ENCODE assay signal across 18 cellular contexts in genomic region chr2:234955971-234956509, GRCh38. TPM values are rescaled to one million over a fixed set of nuclear protein-coding genes. Genes with fewer than 3 reads are reported as not detected.
DNase-seq lines count a peak whose midpoint lies in the region; ATAC-seq and TF ChIP-seq lines count a peak whose summit lies in the region.
"Had no signal": no experiment of that assay in that cellular context is flagged by ENCODE, and none has a peak within 500 bp of the region (broad histone marks: within the 10 kb centered on the region; RNA-seq: fewer than 3 reads in every experiment).

No MANE protein-coding gene starts in this region.

- H3K4ac ChIP-seq in mesendoderm (ENCODE audit: low read depth, low read length) = peak overlapping the region; percentile 18

- H3K23ac ChIP-seq in mesendoderm (ENCODE audit: low read length) = no peak overlapping the region

- no peak overlapping the region for H3K18ac ChIP-seq in mesendoderm (ENCODE audit: low read length)

- H4K8ac ChIP-seq in mesendoderm (ENCODE audit: low read depth, low read length) = no peak overlapping the region

- no peak overlapping the region for H3K4me2 ChIP-seq in mesendoderm (ENCODE audit: low read length)

- H3K27ac ChIP-seq in cardiac muscle cell (peak overlapping the region; percentile 35), heart right ventricle (peak overlapping the region in 1 of 10 donors; percentile 89), WERI-Rb-1 (peak overlapping the region; percentile 95), mesendoderm (ENCODE audit: low read depth, low read length) (no peak overlapping the region), transverse colon (peak overlapping the region in 3 of 4 donors; percentile 26 to 91 (median 86))

- no peak for TF ChIP-seq EP300 in transverse colon (IDR thresholded peaks at IDR 0.05; ENCODE audit: low read depth)

- DNase-seq in cardiac muscle cell (ENCODE audit: low read depth in 1 of 2, low spot score in 1 of 2) (no peak), heart right ventricle (no peak), WERI-Rb-1 (no peak), mesendoderm (peak; percentile 72), transverse colon (no peak), DMS79 treated with DMSO at 0.1 percent for 48 hours (lab: John Stamatoyannopoulos, UW) (no peak)
- DNase-seq: ACHN; activated CD4-positive, alpha-beta T cell treated with anti-CD3 and anti-CD28 coated beads, Interleukin-2, amount 50 U/mL, for 4 hours; activated naive CD8-positive, alpha-beta T cell treated with anti-CD3 and anti-CD28 coated beads, Interleukin-2, amount 10 ng/mL, durations not matched to agents 7 days and 5 days; activated T-cell treated with anti-CD3 and anti-CD28 coated beads, Interleukin-2, amount 50 U/mL, for 1 hour; cerebellar nuclear complex; foreskin fibroblast; Karpas-422; NCI-H446 treated with DMSO at 0.1 percent for 48 hours; stimulated activated naive CD4-positive, alpha-beta T cell had no signal

- H3K36me3 ChIP-seq in cardiac muscle cell (no peaks in the 10 kb centered on the region), heart right ventricle (no peaks in the 10 kb centered on the region), WERI-Rb-1 (peaks cover 51% of the 10 kb centered on the region), mesendoderm (ENCODE audit: control insufficient read depth, insufficient read depth, low read length) (no peaks in the 10 kb centered on the region), transverse colon (no peaks in the 10 kb centered on the region)
- H3K36me3 ChIP-seq: prostate gland had no signal

- no peak overlapping the region for H2BK15ac ChIP-seq in mesendoderm (replicated peaks; ENCODE audit: low read depth)

- no peak overlapping the region for H3K4me3 ChIP-seq in cardiac muscle cell
- no peak overlapping the region for H3K4me3 ChIP-seq in heart right ventricle
- H3K4me3 ChIP-seq in WERI-Rb-1 (ENCODE audit: low read depth, low read length) = no peak overlapping the region
- H3K4me3 ChIP-seq in mesendoderm (ENCODE audit: low read length) = no peak overlapping the region
- no peak overlapping the region for H3K4me3 ChIP-seq in transverse colon
- H3K4me3 ChIP-seq: prostate gland had no signal

- intact Hi-C loops in heart right ventricle (cut with DNase I) (loop anchor here in 6 of 10 donors (2.0 to 10.0 kb wide), 4 partner anchors 25 to 99 kb away; no protein-coding TSS in a partner anchor), transverse colon (cut with DNase I; ENCODE audit: low total_unique reads) (no loop called here)

- no peak overlapping the region for H2BK120ac ChIP-seq in mesendoderm (ENCODE audit: low read depth, low read length)

- peak; percentile 36 for TF ChIP-seq POLR2A in transverse colon (IDR thresholded peaks at IDR 0.05)

- H3K4me1 ChIP-seq in cardiac muscle cell (ENCODE audit: low read depth) = peaks cover 23% of the 10 kb centered on the region
- H3K4me1 ChIP-seq in heart right ventricle = peaks cover 3 to 77% (median 43%) of the 10 kb centered on the region in 9 donors
- peaks cover 41% of the 10 kb centered on the region for H3K4me1 ChIP-seq in mesendoderm (ENCODE audit: control insufficient read depth, low read depth, low read length)
- peaks cover 3 to 53% (median 36%) of the 10 kb centered on the region in 4 donors for H3K4me1 ChIP-seq in transverse colon

- ATAC-seq in heart right ventricle (no peak), HG03457 (IDR thresholded peaks at IDR 0.05; ENCODE audit: unreplicated experiment) (no peak), HG02623 (IDR thresholded peaks at IDR 0.05; ENCODE audit: unreplicated experiment) (no peak)

- in situ Hi-C loops in transverse colon (cut with MboI; ENCODE audit: low pct_ligation_motif_present in 1 of 4, low pct_unique_long_range_greater_than_20kb in 1 of 4, low sequenced_read_pairs in 3 of 4) = no loop called here

- H3K9me3 ChIP-seq in cardiac muscle cell (ENCODE audit: low read depth) = no peaks in the 10 kb centered on the region
- no peaks in the 10 kb centered on the region for H3K9me3 ChIP-seq in heart right ventricle
- peaks cover 2% of the 10 kb centered on the region for H3K9me3 ChIP-seq in WERI-Rb-1 (ENCODE audit: severe bottlenecking)
- no peaks in the 10 kb centered on the region for H3K9me3 ChIP-seq in transverse colon
- H3K9me3 ChIP-seq: prostate gland had no signal

- no peak overlapping the region for H4K5ac ChIP-seq in mesendoderm (ENCODE audit: low read length)

- no peak overlapping the region for H3K9ac ChIP-seq in mesendoderm (ENCODE audit: low read length)

- no peak overlapping the region for H2AK5ac ChIP-seq in mesendoderm (ENCODE audit: low read length)

- peaks cover 36% of the 10 kb centered on the region for H3K79me1 ChIP-seq in mesendoderm (ENCODE audit: low read length)

- peaks cover 83% of the 10 kb centered on the region for H3K79me2 ChIP-seq in mesendoderm (ENCODE audit: control insufficient read depth, insufficient read depth, low read length)

- WGBS in heart right ventricle, 2 donors = 69 to 84% methylated on average over 10 of the region's 10 CpGs
- WGBS in mesendoderm (ENCODE audit: extremely low coverage, insufficient coverage, low lambda C conversion rate) = no CpG with 5 or more reads among the region's 10 CpGs
- WGBS in transverse colon (ENCODE audit: low coverage in 1 of 2), 2 donors = 15 to 57% methylated on average over 7 to 10 of the region's 10 CpGs

- no peak overlapping the region for H2BK5ac ChIP-seq in mesendoderm (ENCODE audit: low read length)

- TF ChIP-seq CTCF in cardiac muscle cell (IDR thresholded peaks at IDR 0.05; ENCODE audit: low read depth, low read length) (no peak), heart right ventricle (IDR thresholded peaks at IDR 0.05) (no peak), WERI-Rb-1 (IDR thresholded peaks at IDR 0.05; ENCODE audit: low read depth, low read length) (no peak), transverse colon (IDR thresholded peaks at IDR 0.05) (no peak)

- peak overlapping the region; percentile 12 for H3K56ac ChIP-seq in mesendoderm (ENCODE audit: low read length)

- no peaks in the 10 kb centered on the region for H3K27me3 ChIP-seq in cardiac muscle cell
- H3K27me3 ChIP-seq in heart right ventricle = peaks cover 0 to 25% (median 0%) of the 10 kb centered on the region in 7 donors
- no peaks in the 10 kb centered on the region for H3K27me3 ChIP-seq in WERI-Rb-1 (ENCODE audit: insufficient read depth, low read depth, severe bottlenecking)
- no peaks in the 10 kb centered on the region for H3K27me3 ChIP-seq in mesendoderm (ENCODE audit: insufficient read depth, low read length, poor library complexity)
- H3K27me3 ChIP-seq in transverse colon = peaks cover 7% of the 10 kb centered on the region

RNA-seq across cellular contexts. Expression of gene SH3BP4, which starts 4.2 kb away (rescaled TPM):
- total RNA-seq in cardiac muscle cell = 55.0 and 71.3 TPM in 2 replicates
- 35.8 and 48.5 TPM in 2 replicates for polyA plus RNA-seq in cardiac muscle cell
- total RNA-seq in heart right ventricle = 10 to 100 TPM in 6 of 10 donors, 1 to 10 TPM in 4; 6.3 to 14.2 (median 10.8) TPM
- 10 to 100 TPM in 1 of 2 donors, 1 to 10 TPM in 1; 8.7 to 15.3 TPM for polyA plus RNA-seq in heart right ventricle
- polyA plus RNA-seq in mesendoderm (2013, experiment 1 of 2) = 26.4 TPM
- 26.9 TPM for polyA plus RNA-seq in mesendoderm (2013, experiment 2 of 2)
- total RNA-seq in transverse colon = 10 to 100 TPM in 3 of 4 donors, 1 to 10 TPM in 1; 7.5 to 24.9 (median 19.5) TPM
